24 cellular contexts compared by ENCODE assay signal in the genomic region with DNA sequence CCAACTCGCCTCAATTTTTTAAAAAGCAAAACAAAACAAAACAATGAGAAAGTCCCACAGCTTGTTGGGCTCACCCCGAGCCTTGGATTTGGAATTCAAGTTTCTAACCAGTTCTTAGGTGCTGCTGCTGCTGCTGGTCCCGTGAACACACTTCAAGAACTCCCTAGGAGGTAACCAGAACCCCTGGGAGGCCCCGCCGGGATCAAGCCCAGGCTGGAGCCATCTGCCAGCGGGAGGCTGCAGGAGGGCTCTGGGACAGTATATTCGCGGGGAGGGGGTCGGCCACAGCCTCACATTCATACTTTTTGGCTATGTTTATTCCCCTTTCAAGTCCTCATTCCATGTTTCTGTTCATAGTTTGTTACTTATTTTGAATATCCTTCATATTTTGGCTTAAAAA.
"Had no signal": no experiment of that assay in that cellular context is flagged by ENCODE, and none has a peak within 500 bp of the region (broad histone marks: within the 10 kb centered on the region; RNA-seq: fewer than 3 reads in every experiment).

No MANE protein-coding gene starts in this region.

- H3K36me3 ChIP-seq: colonic mucosa, esophagus muscularis mucosa, gastroesophageal sphincter, neural progenitor cell, right lobe of liver, thoracic aorta, tibial nerve, upper lobe of left lung had no signal

- H3K4me1 ChIP-seq: colonic mucosa, esophagus muscularis mucosa, foreskin keratinocyte, gastroesophageal sphincter, parathyroid adenoma, right lobe of liver, tibial nerve, upper lobe of left lung had no signal

- H3K4me1 Mint-ChIP-seq: memory B cell; naive B cell; stimulated activated naive B cell treated with anti-CD40 and anti-IgM and Interleukin-4, amounts not matched to agents 10 μg/mL and 1 μg/mL and 100 μg/mL, for 72 hours had no signal

- H3K9me3 ChIP-seq: colonic mucosa, esophagus muscularis mucosa, gastroesophageal sphincter, right lobe of liver, thoracic aorta, tibial nerve, upper lobe of left lung had no signal

- ATAC-seq: foreskin keratinocyte; gastroesophageal sphincter; left lobe of liver; right lobe of liver; stimulated activated naive B cell treated with anti-CD40 and anti-IgM and Interleukin-4, amounts not matched to agents 10 μg/mL and 1 μg/mL and 100 μg/mL, for 72 hours had no signal

- H3K36me3 Mint-ChIP-seq: memory B cell; naive B cell; neural progenitor cell; stimulated activated naive B cell treated with anti-CD40 and anti-IgM and Interleukin-4, amounts not matched to agents 10 μg/mL and 1 μg/mL and 100 μg/mL, for 72 hours had no signal

- H3K27me3 Mint-ChIP-seq: stimulated activated naive CD8-positive, alpha-beta T cell treated with anti-CD3 and anti-CD28 coated beads, Interleukin-15, Interleukin-2, amounts not matched to agents 100 ng/mL and 50 ng/mL, for 24 hours had no signal

- H3K4me3 ChIP-seq: colonic mucosa, esophagus muscularis mucosa, gastroesophageal sphincter, lung, neural progenitor cell, right lobe of liver, thoracic aorta, tibial nerve, upper lobe of left lung had no signal

- H3K27me3 ChIP-seq: colonic mucosa, right lobe of liver, tibial nerve had no signal

- H3K9me3 Mint-ChIP-seq: memory B cell; nephron; stimulated activated naive B cell treated with anti-CD40 and anti-IgM and Interleukin-4, amounts not matched to agents 10 μg/mL and 1 μg/mL and 100 μg/mL, for 72 hours; stimulated activated naive CD8-positive, alpha-beta T cell treated with anti-CD3 and anti-CD28 coated beads, Interleukin-15, Interleukin-2, amounts not matched to agents 100 ng/mL and 50 ng/mL, for 24 hours had no signal

- H3K4me3 Mint-ChIP-seq: memory B cell; nephron; neural progenitor cell; stimulated activated naive B cell treated with anti-CD40 and anti-IgM and Interleukin-4, amounts not matched to agents 10 μg/mL and 1 μg/mL and 100 μg/mL, for 72 hours; stimulated activated naive CD8-positive, alpha-beta T cell treated with anti-CD3 and anti-CD28 coated beads, Interleukin-15, Interleukin-2, amounts not matched to agents 100 ng/mL and 50 ng/mL, for 24 hours had no signal

- H3K27ac ChIP-seq: colonic mucosa, esophagus muscularis mucosa, foreskin keratinocyte, gastroesophageal sphincter, neural progenitor cell, parathyroid adenoma, right lobe of liver, thoracic aorta, tibial nerve, upper lobe of left lung had no signal

- H3K27ac Mint-ChIP-seq: memory B cell; naive B cell; nephron; progenitor cell of endocrine pancreas; stimulated activated naive B cell treated with anti-CD40 and anti-IgM and Interleukin-4, amounts not matched to agents 10 μg/mL and 1 μg/mL and 100 μg/mL, for 72 hours; stimulated activated naive CD8-positive, alpha-beta T cell treated with anti-CD3 and anti-CD28 coated beads, Interleukin-15, Interleukin-2, amounts not matched to agents 100 ng/mL and 50 ng/mL, for 24 hours had no signal

- DNase-seq: colonic mucosa; dermis blood vessel endothelial cell; effector memory CD4-positive, alpha-beta T cell; foreskin keratinocyte; hypothalamus; naive B cell; right lobe of liver; small intestine; stimulated activated CD4-positive, alpha-beta T cell treated with anti-CD3 and anti-CD28 coated beads, Interleukin-15, amount 100 ng/mL, for 24 hours; stimulated activated CD4-positive, alpha-beta T cell treated with anti-CD3 and anti-CD28 coated beads, Interleukin-2, amount 100 ng/mL, for 48 hours; stimulated activated naive B cell treated with anti-CD40 and anti-IgM and Interleukin-4, amounts not matched to agents 10 μg/mL and 1 μg/mL and 100 μg/mL, for 72 hours; upper lobe of left lung had no signal
